ENCODE assay signal across 35 cellular contexts in genomic region chr7:8388257-8388625, GRCh38. TPM values are rescaled to one million over a fixed set of nuclear protein-coding genes. Genes with fewer than 3 reads are reported as not detected.
"Had no signal": no experiment of that assay in that cellular context is flagged by ENCODE, and none has a peak within 500 bp of the region (broad histone marks: within the 10 kb centered on the region; RNA-seq: fewer than 3 reads in every experiment).

No MANE protein-coding gene starts in this region.

- H3K4me2 ChIP-seq: KMS-11, PC-9 had no signal

- ATAC-seq: activated CD8-positive, alpha-beta T cell treated with anti-CD3 and anti-CD28 coated beads, Interleukin-2, amount 10 ng/mL, durations not matched to agents 7 days and 5 days; body of pancreas; SK-N-SH treated with all-trans-retinoic acid at 6 μM for 48 hours had no signal

- H3K4me1 Mint-ChIP-seq: activated naive CD4-positive, alpha-beta T cell treated with anti-CD3 and anti-CD28 coated beads, Interleukin-2, amount 50 U/mL, for 24 hours had no signal

- H3K27me3 ChIP-seq: body of pancreas had no signal

- H3K4me1 ChIP-seq: body of pancreas had no signal

- H2AFZ ChIP-seq: PC-9 had no signal

- H3K4me3 ChIP-seq: body of pancreas, PC-9 had no signal

- H3K27ac Mint-ChIP-seq: activated CD4-positive, alpha-beta T cell treated with anti-CD3 and anti-CD28 coated beads, Interleukin-2, amount 10 ng/mL, durations not matched to agents 24 days and 14 days; activated CD8-positive, alpha-beta T cell treated with anti-CD3 and anti-CD28 coated beads, Interleukin-2, amount 10 ng/mL, durations not matched to agents 7 days and 5 days; activated naive CD4-positive, alpha-beta T cell treated with anti-CD3 and anti-CD28 coated beads, Interleukin-2, amount 50 U/mL, for 24 hours; activated naive CD8-positive, alpha-beta T cell treated with anti-CD3 and anti-CD28 coated beads, Interleukin-2, amount 10 ng/mL, durations not matched to agents 7 days and 5 days; activated T-cell treated with anti-CD3 and anti-CD28 coated beads, Interleukin-2, amount 50 U/mL, for 24 hours; activated T-helper 2 cell treated with anti-CD3 and anti-CD28 coated beads, Interferon-gamma antibody, Interleukin-2, Interleukin-4, amounts not matched to agents 10 μg/mL and 5 μg/mL and 100 μg/mL, durations not matched to agents 14 hours and 24 hours and 36 hours had no signal

- H3K4me3 Mint-ChIP-seq: activated CD4-positive, alpha-beta T cell treated with anti-CD3 and anti-CD28 coated beads, Interleukin-2, amount 10 ng/mL, durations not matched to agents 24 days and 14 days; activated CD8-positive, alpha-beta T cell treated with anti-CD3 and anti-CD28 coated beads, Interleukin-2, amount 10 ng/mL, durations not matched to agents 7 days and 5 days; activated naive CD4-positive, alpha-beta T cell treated with anti-CD3 and anti-CD28 coated beads, Interleukin-2, amount 50 U/mL, for 24 hours; activated naive CD8-positive, alpha-beta T cell treated with anti-CD3 and anti-CD28 coated beads, Interleukin-2, amount 10 ng/mL, durations not matched to agents 7 days and 5 days; activated T-cell treated with anti-CD3 and anti-CD28 coated beads, Interleukin-2, amount 50 U/mL, for 24 hours had no signal

- H3K9me3 Mint-ChIP-seq: activated CD4-positive, alpha-beta T cell treated with anti-CD3 and anti-CD28 coated beads, Interleukin-2, amount 10 ng/mL, durations not matched to agents 24 days and 14 days; activated naive CD4-positive, alpha-beta T cell treated with anti-CD3 and anti-CD28 coated beads, Interleukin-2, amount 50 U/mL, for 24 hours; activated naive CD8-positive, alpha-beta T cell treated with anti-CD3 and anti-CD28 coated beads, Interleukin-2, amount 10 ng/mL, durations not matched to agents 7 days and 5 days; activated T-cell treated with anti-CD3 and anti-CD28 coated beads, Interleukin-2, amount 50 U/mL, for 24 hours; activated T-helper 2 cell treated with anti-CD3 and anti-CD28 coated beads, Interferon-gamma antibody, Interleukin-2, Interleukin-4, amounts not matched to agents 10 μg/mL and 5 μg/mL and 100 μg/mL, durations not matched to agents 14 hours and 24 hours and 36 hours had no signal

- DNase-seq: activated CD4-positive, alpha-beta T cell treated with anti-CD3 and anti-CD28 coated beads for 1 hour; activated CD4-positive, alpha-beta T cell treated with anti-CD3 and anti-CD28 coated beads, Interleukin-2, amount 10 ng/mL, durations not matched to agents 24 days and 14 days; activated CD4-positive, alpha-beta T cell treated with anti-CD3 and anti-CD28 coated beads, Interleukin-2, amount 50 U/mL, for 4 hours; activated CD4-positive, CD25-positive, alpha-beta regulatory T cell; activated CD8-positive, alpha-beta T cell treated with anti-CD3 and anti-CD28 coated beads, Interleukin-2, amount 10 ng/mL, durations not matched to agents 7 days and 5 days; activated gamma-delta T cell; activated naive CD4-positive, alpha-beta T cell treated with Interleukin-2 at 50 U/mL for 16 hours; activated naive CD8-positive, alpha-beta T cell treated with anti-CD3 and anti-CD28 coated beads, Interleukin-2, amount 10 ng/mL, durations not matched to agents 7 days and 5 days; activated T-cell treated with anti-CD3 and anti-CD28 coated beads, Interleukin-2, amount 50 U/mL, for 24 hours; body of pancreas; central memory CD4-positive, alpha-beta T cell; NCI-H1092 treated with DMSO at 0.1 percent for 48 hours; NCI-H1417 treated with DMSO at 0.1 percent for 48 hours; NCI-H1694; NCI-H1930; NCI-H2081 treated with DMSO at 0.1 percent for 48 hours; NCI-H226; NCI-H446 treated with DMSO at 0.1 percent for 48 hours; NCI-H524; NK-92 treated with Interleukin-12 subunit alpha and Interleukin-12 subunit beta, amount 100 ng/mL, for 24 hours; PC-9; SIG-M5; T-helper 1 cell; T-helper 9 cell; WERI-Rb-1 had no signal

- H3K27ac ChIP-seq: body of pancreas, KMS-11, PC-9, RWPE1, WERI-Rb-1 had no signal

- H3K36me3 Mint-ChIP-seq: activated naive CD4-positive, alpha-beta T cell treated with anti-CD3 and anti-CD28 coated beads, Interleukin-2, amount 50 U/mL, for 24 hours; activated naive CD8-positive, alpha-beta T cell treated with anti-CD3 and anti-CD28 coated beads, Interleukin-2, amount 10 ng/mL, durations not matched to agents 7 days and 5 days had no signal

- H3K9me3 ChIP-seq: body of pancreas had no signal

- H3K36me3 ChIP-seq: WERI-Rb-1 had no signal

- H3K9ac ChIP-seq: KMS-11 had no signal

RNA-seq across cellular contexts. Expression of gene NXPH1, which starts 45.2 kb away (rescaled TPM):
- total RNA-seq: activated CD4-positive, alpha-beta T cell treated with anti-CD3 and anti-CD28 coated beads, Interleukin-2, amount 10 ng/mL, durations not matched to agents 24 days and 14 days; activated CD8-positive, alpha-beta T cell treated with anti-CD3 and anti-CD28 coated beads, Interleukin-2, amount 10 ng/mL, durations not matched to agents 7 days and 5 days; activated naive CD8-positive, alpha-beta T cell treated with anti-CD3 and anti-CD28 coated beads, Interleukin-2, amount 10 ng/mL, durations not matched to agents 7 days and 5 days; activated T-helper 2 cell treated with anti-CD3 and anti-CD28 coated beads, Interferon-gamma antibody, Interleukin-2, Interleukin-4, amounts not matched to agents 10 μg/mL and 5 μg/mL and 100 μg/mL, durations not matched to agents 14 hours and 24 hours and 36 hours; body of pancreas; bronchial epithelial cell; M059J; OCI-LY7; PC-9; Right ventricle myocardium inferior; SK-MEL-5 had no signal
